ENCODE assay signal across 15 cellular contexts in genomic region chr5:85109616-85110015, GRCh38.
DNase-seq lines count a peak whose midpoint lies in the region; ATAC-seq, FAIRE-seq and TF ChIP-seq lines count a peak whose summit lies in the region.
"Had no signal": no experiment of that assay in that cellular context is flagged by ENCODE, and none has a peak within 500 bp of the region (broad histone marks: within the 10 kb centered on the region; RNA-seq: fewer than 3 reads in every experiment).

No MANE protein-coding gene starts in this region.

- FAIRE-seq in D721Med (lab: Jason Lieb, UNC) = no peak
- FAIRE-seq: GM12892, H1, HTR-8/SVneo had no signal

- no peak for ATAC-seq in GM18502 (IDR thresholded peaks at IDR 0.05; ENCODE audit: poor library complexity, unreplicated experiment)
- ATAC-seq: CD8-positive, alpha-beta T cell; HCT116 had no signal

- no peak for TF ChIP-seq CTCF in D721Med (IDR thresholded peaks at IDR 0.05; ENCODE audit: insufficient read depth, missing control alignments)

- DNase-seq in NCI-H446 treated with DMSO at 0.1 percent for 48 hours (lab: John Stamatoyannopoulos, UW) = peak; percentile 11
- peak; percentile 17 for DNase-seq in astrocyte of the hippocampus (ENCODE audit: low read depth, low spot score)
- DNase-seq in iris pigment epithelial cell (ENCODE audit: low read depth) = peak; percentile 1
- DNase-seq in GOT3 (lab: John Stamatoyannopoulos, UW) = no peak
- DNase-seq in D721Med (ENCODE audit: insufficient read length, low spot score) = no peak
- no peak for DNase-seq in SW480 (ENCODE audit: low spot score)
- DNase-seq: CD8-positive, alpha-beta T cell; GDM1; HFFc6; KBM-7 had no signal

Comparison
In these comparisons a context has a peak if more than half of its experiments do, and no peak if none do; other contexts are left out.
1. DNase-seq: peak in NCI-H446 treated with DMSO at 0.1 percent for 48 hours (single experiment), astrocyte of the hippocampus (single experiment) and iris pigment epithelial cell (single experiment); none in GOT3 (single experiment), D721Med (single experiment) and SW480 (single experiment).